11 cellular contexts compared by ENCODE assay signal in the genomic region with DNA sequence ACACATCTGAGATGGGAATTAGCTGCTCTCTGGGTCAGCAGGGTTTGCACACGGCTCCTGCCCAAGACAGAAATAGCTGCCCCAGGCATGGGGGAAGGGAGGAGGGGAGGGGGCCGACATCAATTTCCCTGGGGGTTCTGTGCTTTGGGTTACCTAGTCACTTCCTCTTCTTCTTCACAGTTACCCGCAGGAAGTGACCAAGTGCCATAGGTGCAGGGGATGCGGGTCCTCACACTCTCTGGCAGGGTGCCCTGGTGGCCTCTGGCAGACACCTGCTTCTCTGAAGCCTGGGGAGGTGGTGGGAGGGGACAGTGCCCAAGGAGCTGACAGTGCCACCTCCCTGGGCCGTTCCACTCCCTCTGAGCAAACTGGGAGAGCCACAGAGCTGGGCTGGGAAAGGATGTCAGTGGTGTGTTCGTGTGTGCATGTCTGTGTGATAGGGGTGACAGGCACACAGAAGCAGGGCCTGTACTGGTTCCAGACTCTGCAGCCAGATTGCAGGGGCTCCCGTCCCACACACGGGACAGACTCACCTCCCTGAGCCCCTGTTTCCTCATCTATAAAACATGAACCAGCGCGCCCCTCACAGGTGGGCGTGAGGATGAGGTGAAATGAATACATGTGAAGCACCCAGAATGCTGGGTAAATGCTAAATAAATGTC. TPM values are rescaled to one million over a fixed set of nuclear protein-coding genes. Genes with fewer than 3 reads are reported as not detected.
A peak's percentile ranks its signal among the peaks of the same experiment; 100 is the strongest.
DNase-seq lines count a peak whose midpoint lies in the region; ATAC-seq, FAIRE-seq and TF ChIP-seq lines count a peak whose summit lies in the region.
"Had no signal": no experiment of that assay in that cellular context is flagged by ENCODE, and none has a peak within 500 bp of the region (broad histone marks: within the 10 kb centered on the region; RNA-seq: fewer than 3 reads in every experiment).

No MANE protein-coding gene starts in this region.

- H3K27ac ChIP-seq in DND-41 (ENCODE audit: low read length) (peak overlapping the region; percentile 45), OCI-LY3 (ENCODE audit: low read length) (peak overlapping the region; percentile 14; the same call in 1 of the 2 replicates)
- H3K27ac ChIP-seq: KMS-11 had no signal

- ATAC-seq in DND-41 (ENCODE audit: insufficient read depth, low read depth): peak; percentile 88
- ATAC-seq in GM19397 (IDR thresholded peaks at IDR 0.05; ENCODE audit: unreplicated experiment): peak; percentile 60
- ATAC-seq in effector memory CD8-positive, alpha-beta T cell (replicated peaks): peak; percentile 90
- ATAC-seq in HG02852 (IDR thresholded peaks at IDR 0.05; ENCODE audit: unreplicated experiment): no peak
- ATAC-seq in GM19395 (IDR thresholded peaks at IDR 0.05; ENCODE audit: unreplicated experiment): no peak
- ATAC-seq: WTC11 had no signal

- no peaks in the 10 kb centered on the region for H3K9me3 Mint-ChIP-seq in effector memory CD8-positive, alpha-beta T cell
- H3K9me3 Mint-ChIP-seq: WTC11 had no signal

- H3K9me3 ChIP-seq in DND-41 (ENCODE audit: insufficient read depth, low read length, severe bottlenecking) (no peaks in the 10 kb centered on the region), OCI-LY3 (ENCODE audit: insufficient read depth, low read length) (no peaks in the 10 kb centered on the region)

- TF ChIP-seq CTCF in DND-41 (IDR thresholded peaks at IDR 0.05; ENCODE audit: borderline replicate concordance, extremely low read depth, low read length, poor library complexity, severe bottlenecking) (no peak), OCI-LY3 (IDR thresholded peaks at IDR 0.05; ENCODE audit: low read depth, low read length) (peak; percentile 19; the same call in 1 of the 2 replicates)

- peak overlapping the region; percentile 54 to 64 for H3K4me3 Mint-ChIP-seq in effector memory CD8-positive, alpha-beta T cell
- H3K4me3 Mint-ChIP-seq: WTC11 had no signal

- H3K36me3 ChIP-seq in DND-41 (ENCODE audit: insufficient read depth, low read length): no peaks in the 10 kb centered on the region
- H3K36me3 ChIP-seq in OCI-LY3 (replicated peaks; ENCODE audit: low read depth, low read length): no peaks in the 10 kb centered on the region

- no peaks in the 10 kb centered on the region for H3K36me3 Mint-ChIP-seq in effector memory CD8-positive, alpha-beta T cell (ENCODE audit: insufficient read depth)
- H3K36me3 Mint-ChIP-seq: WTC11 had no signal

- peaks cover 19 to 24% of the 10 kb centered on the region in 2 donors for H3K4me1 Mint-ChIP-seq in effector memory CD8-positive, alpha-beta T cell (ENCODE audit: low read depth in 2 of 2)

- no peaks in the 10 kb centered on the region for H3K27me3 Mint-ChIP-seq in effector memory CD8-positive, alpha-beta T cell

- H3K9ac ChIP-seq in DND-41 (ENCODE audit: low read depth, low read length) (no peak overlapping the region), OCI-LY3 (ENCODE audit: low read length) (peak overlapping the region; percentile 26; the same call in 1 of the 2 replicates)
- H3K9ac ChIP-seq: KMS-11 had no signal

- DNase-seq in DND-41: peak; percentile 76
- DNase-seq in effector memory CD8-positive, alpha-beta T cell: peak; percentile 42 to 56 (median 47)
- no peak for DNase-seq in frontal cortex (ENCODE audit: low spot score in 2 of 2)
- no peak for DNase-seq in HK-2 (ENCODE audit: unreplicated experiment)
- DNase-seq: mesendoderm had no signal

- no peaks in the 10 kb centered on the region for H3K79me2 ChIP-seq in DND-41 (ENCODE audit: insufficient read depth, low read length)
- no peaks in the 10 kb centered on the region for H3K79me2 ChIP-seq in OCI-LY3 (ENCODE audit: low read length)

- H3K4me2 ChIP-seq in DND-41 (ENCODE audit: insufficient read depth, low read length) (0 out of 2 replicates have a peak overlapping the region, but pooled peaks have one; percentile 14), OCI-LY3 (ENCODE audit: low read length) (peak overlapping the region; percentile 57)
- H3K4me2 ChIP-seq: KMS-11 had no signal

- H3K27me3 ChIP-seq in DND-41 (ENCODE audit: insufficient read depth, low read length, poor library complexity) (no peaks in the 10 kb centered on the region), OCI-LY3 (ENCODE audit: low read depth, low read length) (peaks cover 11% of the 10 kb centered on the region)

- peak overlapping the region; percentile 88 for H3K27ac Mint-ChIP-seq in effector memory CD8-positive, alpha-beta T cell
- H3K27ac Mint-ChIP-seq: WTC11 had no signal

- H2AFZ ChIP-seq in DND-41 (ENCODE audit: low read depth, low read length) (peak overlapping the region; percentile 27; the same call in 1 of the 2 replicates), OCI-LY3 (ENCODE audit: low read depth, low read length) (peak overlapping the region; percentile 76)

- peaks cover 3% of the 10 kb centered on the region; the same call in 1 of the 2 replicates for H4K20me1 ChIP-seq in DND-41 (ENCODE audit: insufficient read depth, low read length)
- no peaks in the 10 kb centered on the region for H4K20me1 ChIP-seq in OCI-LY3 (ENCODE audit: insufficient read depth, low read length)

- FAIRE-seq in frontal cortex (lab: Jason Lieb, UNC): no peak

- H3K4me1 ChIP-seq in DND-41 (ENCODE audit: insufficient read depth, low read length) (peaks cover 19% of the 10 kb centered on the region), OCI-LY3 (ENCODE audit: low read length) (peaks cover 23% of the 10 kb centered on the region)

- H3K4me3 ChIP-seq in DND-41 (ENCODE audit: low read depth in 1 of 2, low read length in 2 of 2) (no peak overlapping the region), OCI-LY3 (ENCODE audit: low read length) (peak overlapping the region; percentile 16)

RNA-seq across cellular contexts. Expression of a gene that starts 18.2 kb away (rescaled TPM):
- total RNA-seq in frontal cortex: not detected

RNA-seq across cellular contexts. Expression of a gene that starts 22.4 kb away (rescaled TPM):
- total RNA-seq in frontal cortex: under 0.01 TPM

RNA-seq across cellular contexts. Expression of a gene that starts 35.9 kb away (rescaled TPM):
- total RNA-seq in frontal cortex: not detected
- total RNA-seq: WTC11 had no signal

RNA-seq across cellular contexts. Expression of a gene that starts 43.5 kb away (rescaled TPM):
- not detected for total RNA-seq in frontal cortex
- total RNA-seq: WTC11 had no signal

RNA-seq across cellular contexts. Expression of a gene that starts 43.6 kb away (rescaled TPM):
- total RNA-seq in frontal cortex: 2.0 TPM

Comparison
In these comparisons a context has a peak if more than half of its experiments do, and no peak if none do; other contexts are left out.
1. ATAC-seq: peak in DND-41 (single experiment), GM19397 (single experiment) and effector memory CD8-positive, alpha-beta T cell (single experiment); none in HG02852 (single experiment) and GM19395 (single experiment).
2. DNase-seq: peak in DND-41 (single experiment) and effector memory CD8-positive, alpha-beta T cell (3 of 3); none in frontal cortex (0 of 2) and HK-2 (single experiment).